ENCODE assay signal across 9 cellular contexts in the genomic region with DNA sequence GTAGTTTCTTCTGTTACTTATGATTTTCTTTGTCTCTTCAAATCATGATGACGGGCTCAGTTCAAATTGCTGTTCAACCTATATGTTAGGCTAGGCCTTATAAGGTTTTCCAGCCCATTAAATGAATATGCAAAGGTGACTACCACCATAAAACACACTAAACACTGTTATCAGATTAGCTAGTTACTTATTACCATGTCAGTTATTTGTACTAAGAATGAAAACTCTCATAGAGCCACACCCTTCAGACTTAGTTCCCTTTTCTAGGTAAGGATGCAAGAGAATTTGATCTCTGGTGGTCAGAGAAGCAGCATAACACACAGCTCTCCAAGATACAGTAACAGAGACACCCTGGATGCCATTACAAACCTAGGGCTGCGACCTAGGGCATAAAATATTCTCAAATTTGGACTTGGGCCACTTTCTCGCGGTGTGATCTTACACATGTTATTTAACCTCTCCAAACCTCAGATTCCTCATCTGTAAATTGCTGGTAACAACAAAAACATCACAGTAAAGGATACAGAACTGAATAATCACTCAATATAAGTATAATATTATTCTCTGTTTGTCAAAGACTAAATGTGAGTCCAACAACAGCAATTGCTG. TPM values are rescaled to one million over a fixed set of nuclear protein-coding genes. Genes with fewer than 3 reads are reported as not detected.
A peak's percentile ranks its signal among the peaks of the same experiment; 100 is the strongest.
DNase-seq lines count a peak whose midpoint lies in the region; ATAC-seq, FAIRE-seq and TF ChIP-seq lines count a peak whose summit lies in the region.
"Had no signal": no experiment of that assay in that cellular context is flagged by ENCODE, and none has a peak within 500 bp of the region (broad histone marks: within the 10 kb centered on the region; RNA-seq: fewer than 3 reads in every experiment).

No MANE protein-coding gene starts in this region.

- no peaks in the 10 kb centered on the region for H3K27me3 ChIP-seq in left lung

- H3K36me3 ChIP-seq in left lung: peaks cover 0 to 41% of the 10 kb centered on the region in 2 donors

- peak; percentile 72 for ATAC-seq in GM18519 (IDR thresholded peaks at IDR 0.05; ENCODE audit: low FRiP score, unreplicated experiment)
- peak; percentile 81 for ATAC-seq in HG02623 (IDR thresholded peaks at IDR 0.05; ENCODE audit: unreplicated experiment)
- peak; percentile 71 for ATAC-seq in left lung

- no peak overlapping the region for H3K4me3 ChIP-seq in left lung

- no peak for TF ChIP-seq CTCF in left lung (IDR thresholded peaks at IDR 0.05)

- no peak overlapping the region for H3K27ac ChIP-seq in left lung

- intact Hi-C loops in left lung (cut with DNase I): no loop called here

- DNase-seq in HT-29 (ENCODE audit: low spot score) (peak; percentile 59), left lung (no peak), cerebellar cortex (ENCODE audit: low spot score) (no peak), HTR-8/SVneo (ENCODE audit: insufficient read length, low spot score) (no peak), retina (no peak)
- no peak for DNase-seq in effector CD4-positive, alpha-beta T cell

- no peaks in the 10 kb centered on the region for H3K9me3 ChIP-seq in left lung

- no peaks in the 10 kb centered on the region for H3K4me1 ChIP-seq in left lung

- FAIRE-seq in HTR-8/SVneo (lab: Jason Lieb, UNC): no peak
- FAIRE-seq: GM19239 had no signal

RNA-seq across cellular contexts. Expression of a gene that starts 35.6 kb away (rescaled TPM):
- 8.8 and 10.2 TPM in 2 replicates for total RNA-seq in HT-29 (2014; rRNA removed; shearing (Covaris generic))
- total RNA-seq in left lung: 10 to 100 TPM; 11.8 to 12.2 TPM

RNA-seq across cellular contexts. Expression of a gene that starts 36.0 kb away (rescaled TPM):
- total RNA-seq in HT-29 (2014; rRNA removed; shearing (Covaris generic)): 110 and 115 TPM in 2 replicates
- 10 to 100 TPM; 39.7 to 50.8 TPM for total RNA-seq in left lung
